ENCODE assay signal across 1 cellular context in genomic region chr14:104708606-104709268, GRCh38.
A peak's percentile ranks its signal among the peaks of the same experiment; 100 is the strongest.
TF ChIP-seq lines count a peak whose summit lies in the region.

No MANE protein-coding gene starts in this region.

TF ChIP-seq in K562, 482 proteins besides CTCF, POLR2A, EP300 and RAD21 (continued from another document):
- TF ChIP-seq ZNF592 (IDR thresholded peaks at IDR 0.05) (no peak), TBL1XR1 (IDR thresholded peaks at IDR 0.05; ENCODE audit: low read length in 2 of 2) (no peak), MAZ (CRISPR knock-in tag; conservative IDR thresholded peaks at IDR 0.05 in 1 of 2, IDR thresholded peaks at IDR 0.05 in 1 of 2) (peak in 1 of 2 experiments; percentile 66; a peak in 2 of 4 replicates)
TF ChIP-seq in K562: peak in this region for 7.
